In the genomic region with DNA sequence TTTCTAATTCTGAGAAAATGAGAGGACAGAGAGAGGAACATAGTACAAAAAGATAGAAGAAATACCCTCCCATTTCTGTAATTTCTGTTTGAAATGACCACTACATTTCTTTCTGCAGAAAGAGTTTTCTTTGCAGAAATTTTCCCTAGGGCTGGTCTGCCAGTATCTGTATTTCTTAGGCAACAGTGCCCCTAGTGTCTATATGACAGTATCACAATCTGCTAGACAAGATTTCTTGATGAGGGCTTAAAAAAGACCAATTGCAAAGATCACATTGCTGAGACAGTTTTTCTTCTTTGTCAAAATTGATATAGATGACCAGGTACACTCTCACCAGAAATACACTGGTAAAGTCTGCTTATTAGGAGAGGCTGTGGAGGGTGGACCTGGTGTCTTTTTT, we compare ENCODE assay signal across 8 cellular contexts.
DNase-seq lines count a peak whose midpoint lies in the region; ATAC-seq and TF ChIP-seq lines count a peak whose summit lies in the region.

No MANE protein-coding gene starts in this region.

- in situ Hi-C loops in GM13976 (cut with MboI; ENCODE audit: low sequenced_read_pairs, unreplicated experiment), result no loop called here

- no peaks in the 10 kb centered on the region for H3K4me1 Mint-ChIP-seq in naive B cell

- H3K4me3 ChIP-seq in choroid plexus epithelial cell (ENCODE audit: low read depth, low read length), result no peak overlapping the region

- no peak for ATAC-seq in naive B cell (ENCODE audit: low read depth in 2 of 2)
- no peak for ATAC-seq in HG03378 (IDR thresholded peaks at IDR 0.05; ENCODE audit: unreplicated experiment)

- peak; percentile 57 for TF ChIP-seq CTCF in AG09319 (IDR thresholded peaks at IDR 0.05; ENCODE audit: low read depth, low read length)
- TF ChIP-seq CTCF in GM13976 (IDR thresholded peaks at IDR 0.05; ENCODE audit: borderline replicate concordance, control extremely low read depth, extremely low read depth, insufficient read depth, missing control alignments), result peak; percentile 43
- TF ChIP-seq CTCF in choroid plexus epithelial cell (conservative IDR thresholded peaks at IDR 0.05; ENCODE audit: low read depth, low read length), result peak; percentile 46

- no peaks in the 10 kb centered on the region for H3K27me3 Mint-ChIP-seq in naive B cell

- H3K27ac Mint-ChIP-seq in naive B cell, result no peak overlapping the region

- peaks cover 0 to 2% (median 0%) of the 10 kb centered on the region in 7 donors for H3K9me3 Mint-ChIP-seq in naive B cell

- DNase-seq in AG09319 (ENCODE audit: extremely low read depth, low read depth) (no peak), GM13976 (ENCODE audit: low spot score) (peak; percentile 46), NCI-H2227 treated with DMSO at 0.1 percent for 48 hours (lab: John Stamatoyannopoulos, UW) (peak; percentile 12), choroid plexus epithelial cell (ENCODE audit: low read depth) (peak; percentile 47), naive B cell (peak; percentile 5)
- no peak for DNase-seq in effector CD8-positive, alpha-beta T cell (lab: John Stamatoyannopoulos, UW)
- no peak for DNase-seq in stimulated activated CD8-positive, alpha-beta memory T cell treated with anti-CD3 and anti-CD28 coated beads, Interleukin-4, amount 100 ng/mL, for 48 hours

- no peak overlapping the region for H3K4me3 Mint-ChIP-seq in naive B cell

- no peaks in the 10 kb centered on the region for H3K36me3 Mint-ChIP-seq in naive B cell

Comparison
In these comparisons a context has a peak if more than half of its experiments do, and no peak if none do; other contexts are left out.
1. DNase-seq: peak in GM13976 (single experiment), NCI-H2227 treated with DMSO at 0.1 percent for 48 hours (single experiment), choroid plexus epithelial cell (single experiment) and naive B cell (single experiment); none in AG09319 (single experiment), effector CD8-positive, alpha-beta T cell (single experiment) and stimulated activated CD8-positive, alpha-beta memory T cell treated with anti-CD3 and anti-CD28 coated beads, Interleukin-4, amount 100 ng/mL, for 48 hours (single experiment).
2. Peak in every context shown above with its lines, with median percentiles within 50 percentile points of each other: CTCF ChIP-seq.